In genomic region chr14:74947353-74948227, GRCh38 we compare ENCODE assay signal across 16 cellular contexts. TPM values are rescaled to one million over a fixed set of nuclear protein-coding genes. Genes with fewer than 3 reads are reported as not detected.
DNase-seq lines count a peak whose midpoint lies in the region; ATAC-seq and TF ChIP-seq lines count a peak whose summit lies in the region.
"Had no signal": no experiment of that assay in that cellular context is flagged by ENCODE, and none has a peak within 500 bp of the region (broad histone marks: within the 10 kb centered on the region; RNA-seq: fewer than 3 reads in every experiment).

No MANE protein-coding gene starts in this region.

- TF ChIP-seq POLR2A in sigmoid colon (IDR thresholded peaks at IDR 0.05) = no peak

- H4K20me1 ChIP-seq in BLaER1 treated with 17β-estradiol and CSF1 and Interleukin-3, amounts not matched to agents 10 nM and 100 nM = no peaks in the 10 kb centered on the region

- no peak overlapping the region for H3K4me3 ChIP-seq in BLaER1 treated with 17β-estradiol and CSF1 and Interleukin-3, amounts not matched to agents 10 nM and 100 nM
- H3K4me3 ChIP-seq in esophagus (ENCODE audit: low read depth in 1 of 2, low read length in 2 of 2) (no peak overlapping the region), sigmoid colon (no peak overlapping the region)
- H3K4me3 ChIP-seq: HAP-1, SK-N-MC had no signal

- CTCF ChIA-PET in RWPE1 (lab: Yijun Ruan, JAX) = interaction anchor here (0.6 to 3.3 kb wide), 2 partner anchors 38 to 142 kb away, joined by 4 to 25 read pairs; no protein-coding TSS in a partner anchor

- WGBS in esophagus, 2 donors = 55 to 68% methylated on average over 13 of the region's 13 CpGs
- WGBS in sigmoid colon, 2 donors = 85 to 86% methylated on average over 13 of the region's 13 CpGs

- DNase-seq in RWPE1 (ENCODE audit: low spot score) = no peak
- peak; percentile 39 for DNase-seq in sigmoid colon
- no peak for DNase-seq in NCI-H69 (lab: John Stamatoyannopoulos, UW)
- no peak for DNase-seq in sciatic nerve (ENCODE audit: low spot score)
- DNase-seq: DMS153, KBM-7, NCI-H1048, NCI-H2081 treated with DMSO at 0.1 percent for 48 hours, NCI-H510A had no signal

- TF ChIP-seq CTCF in RWPE1 (conservative IDR thresholded peaks at IDR 0.05; ENCODE audit: low read depth) (no peak), sigmoid colon (IDR thresholded peaks at IDR 0.05) (no peak)

- POLR2A ChIA-PET in RWPE1 (lab: Yijun Ruan, JAX; ENCODE audit: low non-redundant PET) = no interaction called here

- no peak for TF ChIP-seq EP300 in sigmoid colon (IDR thresholded peaks at IDR 0.05)

- H3K27me3 ChIP-seq in BLaER1 treated with 17β-estradiol and CSF1 and Interleukin-3, amounts not matched to agents 10 nM and 100 nM = no peaks in the 10 kb centered on the region
- no peaks in the 10 kb centered on the region for H3K27me3 ChIP-seq in esophagus (ENCODE audit: control insufficient read depth in 1 of 2, insufficient read depth in 2 of 2, low read length in 2 of 2)
- peaks cover 0 to 37% (median 6%) of the 10 kb centered on the region in 3 donors for H3K27me3 ChIP-seq in sigmoid colon

- H3K27ac ChIP-seq in BLaER1 treated with 17β-estradiol and CSF1 and Interleukin-3, amounts not matched to agents 10 nM and 100 nM = peak overlapping the region in 2 of 11 experiments; percentile 11 to 24; a peak in 3 of 22 replicates
- H3K27ac ChIP-seq in RWPE1 (peak overlapping the region; percentile 74), esophagus (ENCODE audit: low read depth in 2 of 2, low read length in 1 of 2) (peak overlapping the region; percentile 24 to 29), sigmoid colon (peak overlapping the region in 1 of 4 donors; percentile 4)
- H3K27ac ChIP-seq: SK-N-MC had no signal

- no peaks in the 10 kb centered on the region for H3K36me3 ChIP-seq in BLaER1 treated with 17β-estradiol and CSF1 and Interleukin-3, amounts not matched to agents 10 nM and 100 nM
- H3K36me3 ChIP-seq in esophagus (ENCODE audit: control insufficient read depth in 2 of 2, insufficient read depth in 2 of 2, low read length in 1 of 2) (no peaks in the 10 kb centered on the region), sigmoid colon (no peaks in the 10 kb centered on the region)
- H3K36me3 ChIP-seq: HAP-1 had no signal

- intact Hi-C loops in sigmoid colon (cut with DNase I) (loop anchor here (2.0 to 10.0 kb wide), 3 partner anchors 55 to 357 kb away; partner anchors contain the start of gene EIF2B2), sciatic nerve (cut with DNase I) (loop anchor here (10.0 kb wide), 1 partner anchor 137 kb away; no protein-coding TSS in a partner anchor)

- H3K4me2 ChIP-seq in BLaER1 treated with 17β-estradiol and CSF1 and Interleukin-3, amounts not matched to agents 10 nM and 100 nM = peak overlapping the region in 9 of 11 experiments; percentile 49 to 81 (median 70); a peak in 17 of 22 replicates

- peak overlapping the region in 1 of 11 experiments; percentile 13; a peak in 2 of 22 replicates for H3K9ac ChIP-seq in BLaER1 treated with 17β-estradiol and CSF1 and Interleukin-3, amounts not matched to agents 10 nM and 100 nM

- ATAC-seq in GM19328 (IDR thresholded peaks at IDR 0.05; ENCODE audit: unreplicated experiment) (no peak), sciatic nerve (no peak)

- H3K9me3 ChIP-seq in BLaER1 treated with 17β-estradiol and CSF1 and Interleukin-3, amounts not matched to agents 10 nM and 100 nM (replicated peaks in 1 of 11) = no peaks in the 10 kb centered on the region
- no peaks in the 10 kb centered on the region for H3K9me3 ChIP-seq in esophagus (ENCODE audit: control insufficient read depth in 2 of 2, insufficient read depth in 1 of 2, low read depth in 1 of 2, low read length in 1 of 2)
- no peaks in the 10 kb centered on the region for H3K9me3 ChIP-seq in sigmoid colon
- H3K9me3 ChIP-seq: Caco-2, HAP-1 had no signal

- peaks cover 36 to 65% (median 62%) of the 10 kb centered on the region in 10 experiments for H3K4me1 ChIP-seq in BLaER1 treated with 17β-estradiol and CSF1 and Interleukin-3, amounts not matched to agents 10 nM and 100 nM
- H3K4me1 ChIP-seq in esophagus (ENCODE audit: control insufficient read depth in 2 of 2, insufficient read depth in 2 of 2, low read length in 1 of 2) = peaks cover 0 to 9% of the 10 kb centered on the region in 2 donors
- H3K4me1 ChIP-seq in sigmoid colon = peaks cover 0 to 13% (median 11%) of the 10 kb centered on the region in 4 donors
- H3K4me1 ChIP-seq: HAP-1 had no signal

RNA-seq across cellular contexts. Expression of gene PGF, which starts 7.8 kb away (rescaled TPM):
- polyA plus RNA-seq in esophagus (1 to 10 TPM; 2.4 to 2.5 TPM), sigmoid colon (1 to 10 TPM; 1.2 to 9.1 (median 1.6) TPM)
- total RNA-seq in sigmoid colon (10 to 100 TPM in 2 of 4 donors, 1 to 10 TPM in 2; 3.6 to 15.6 (median 9.7) TPM), sciatic nerve (12.4 TPM)

RNA-seq across cellular contexts. Expression of gene RPS6KL1, which starts 24.5 kb away (rescaled TPM):
- polyA plus RNA-seq in esophagus (1 to 10 TPM; 2.8 to 3.0 TPM), sigmoid colon (1 to 10 TPM; 1.8 to 4.0 (median 2.8) TPM)
- total RNA-seq in sigmoid colon (10 to 100 TPM in 1 of 4 donors, 1 to 10 TPM in 3; 4.6 to 11.1 (median 6.7) TPM), sciatic nerve (4.7 TPM)
- total RNA-seq: M059J had no signal

RNA-seq across cellular contexts. Expression of gene EIF2B2, which starts 55.1 kb away (rescaled TPM):
- 10 to 100 TPM; 13.3 to 42.9 TPM for polyA plus RNA-seq in esophagus
- 10 to 100 TPM; 34.1 to 37.5 (median 35.3) TPM for total RNA-seq in sigmoid colon
- polyA plus RNA-seq in sigmoid colon = 10 to 100 TPM; 25.2 to 45.5 (median 40.0) TPM
- total RNA-seq in sciatic nerve = 30.8 TPM
